Comparison of ENCODE assay signal across 2 cellular contexts in genomic region chr4:99207069-99207743, GRCh38.
A peak's percentile ranks its signal among the peaks of the same experiment; 100 is the strongest.
TF ChIP-seq lines count a peak whose summit lies in the region.

No MANE protein-coding gene starts in this region.

TF ChIP-seq in GM23338, 12 proteins besides CTCF, POLR2A, EP300 and RAD21:
- TF ChIP-seq EZH2phosphoT487 (IDR thresholded peaks at IDR 0.05; ENCODE audit: unreplicated experiment) (no peak), STAT1 (IDR thresholded peaks at IDR 0.05; ENCODE audit: unreplicated experiment) (no peak), ZNF462 (CRISPR knock-in tag; IDR thresholded peaks at IDR 0.05) (peak; percentile 93), ZNF114 (CRISPR knock-in tag; IDR thresholded peaks at IDR 0.05) (no peak), ETS1 (IDR thresholded peaks at IDR 0.05) (no peak), POLR2AphosphoS5 (IDR thresholded peaks at IDR 0.05; ENCODE audit: low read depth) (no peak), ZNF331 (CRISPR knock-in tag; IDR thresholded peaks at IDR 0.05; ENCODE audit: low read depth) (no peak), NANOG (IDR thresholded peaks at IDR 0.05; ENCODE audit: borderline replicate concordance) (peak; percentile 62), EZH2 (IDR thresholded peaks at IDR 0.05; ENCODE audit: low read depth, unreplicated experiment) (no peak), JUNB (IDR thresholded peaks at IDR 0.05; ENCODE audit: unreplicated experiment) (no peak), CREB1 (CRISPR knock-in tag; IDR thresholded peaks at IDR 0.05; ENCODE audit: low read depth) (no peak), REST (IDR thresholded peaks at IDR 0.05; ENCODE audit: unreplicated experiment) (no peak)

TF ChIP-seq in H1, 55 proteins besides CTCF, POLR2A, EP300 and RAD21:
- peak; percentile 84 for TF ChIP-seq CEBPB (IDR thresholded peaks at IDR 0.05; ENCODE audit: low read depth, low read length)
- no peak for TF ChIP-seq ATF3 (IDR thresholded peaks at IDR 0.05; ENCODE audit: insufficient read depth, low read depth, low read length)
